1 cellular context compared by ENCODE assay signal in genomic region chr4:106063009-106063408, GRCh38.
TF ChIP-seq lines count a peak whose summit lies in the region.

No MANE protein-coding gene starts in this region.

TF ChIP-seq in endothelial cell of umbilical vein, 7 proteins besides CTCF, POLR2A, EP300 and RAD21:
- TF ChIP-seq JUN (IDR thresholded peaks at IDR 0.05; ENCODE audit: borderline replicate concordance, insufficient read depth, insufficient read length, low read depth) (no peak), FOS (IDR thresholded peaks at IDR 0.05; ENCODE audit: borderline replicate concordance, insufficient read depth, low read length) (no peak), POLR2AphosphoS5 (IDR thresholded peaks at IDR 0.05; ENCODE audit: insufficient read depth, low read depth, low read length) (no peak), MYC (IDR thresholded peaks at IDR 0.05; ENCODE audit: low read depth, low read length) (no peak), EZH2 (IDR thresholded peaks at IDR 0.05; ENCODE audit: borderline replicate concordance, low read depth, low read length, severe bottlenecking) (no peak), MAX (IDR thresholded peaks at IDR 0.05; ENCODE audit: insufficient read depth, insufficient read length) (no peak), GATA2 (IDR thresholded peaks at IDR 0.05; ENCODE audit: insufficient read depth, insufficient read length, low read depth, low read length) (no peak)
